In the genomic region with DNA sequence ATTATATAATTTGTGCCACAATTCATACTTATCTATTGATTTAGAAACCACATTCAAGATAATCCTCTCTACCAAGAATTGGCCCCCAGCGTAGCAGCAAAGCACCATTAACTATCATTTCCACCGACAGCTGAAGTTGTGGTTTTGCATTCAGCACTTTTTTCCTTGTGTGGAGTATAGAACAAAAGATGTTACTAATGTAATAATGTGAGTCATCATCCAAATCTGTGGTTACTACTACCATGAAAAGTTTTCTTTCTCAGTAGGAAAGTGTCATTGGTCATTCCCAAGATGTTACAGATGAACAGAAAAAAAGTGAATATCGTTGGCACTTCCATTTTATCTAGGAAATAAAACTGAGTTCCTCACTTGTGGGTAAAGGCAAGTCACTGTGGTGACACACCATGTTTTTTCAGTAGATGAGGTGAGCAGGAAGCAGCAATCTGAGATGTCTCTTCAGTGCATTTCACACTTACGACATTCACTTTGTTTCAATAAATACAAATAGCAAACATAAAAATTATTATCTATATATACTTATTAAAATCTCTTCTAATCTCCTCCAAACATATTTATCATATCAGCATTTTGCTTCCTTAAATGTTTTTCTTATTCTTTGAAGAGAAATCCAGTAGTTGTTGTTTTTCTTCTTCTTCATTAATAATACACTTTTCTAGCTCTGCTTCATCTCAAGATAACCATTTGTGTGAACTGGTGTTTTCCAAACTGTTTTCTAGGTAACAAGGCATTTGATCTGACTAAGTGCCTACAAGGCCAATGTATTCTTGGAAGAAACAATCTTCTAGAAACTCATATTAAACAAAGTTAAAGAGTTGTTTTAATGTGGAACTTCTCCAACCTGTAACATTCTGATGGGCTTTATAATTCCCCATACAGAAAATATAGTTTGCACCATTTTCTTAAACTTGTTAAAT, we compare ENCODE assay signal across 10 cellular contexts. TPM values are rescaled to one million over a fixed set of nuclear protein-coding genes. Genes with fewer than 3 reads are reported as not detected.
A peak's percentile ranks its signal among the peaks of the same experiment; 100 is the strongest.
DNase-seq lines count a peak whose midpoint lies in the region; ATAC-seq, FAIRE-seq and TF ChIP-seq lines count a peak whose summit lies in the region.
"Had no signal": no experiment of that assay in that cellular context is flagged by ENCODE, and none has a peak within 500 bp of the region (broad histone marks: within the 10 kb centered on the region; RNA-seq: fewer than 3 reads in every experiment).

No MANE protein-coding gene starts in this region.

- POLR2A ChIA-PET in RWPE1 (lab: Yijun Ruan, JAX; ENCODE audit: low non-redundant PET): no interaction called here

- peak; percentile 84 for FAIRE-seq in GM12892 (lab: Jason Lieb, UNC)

- no peak for TF ChIP-seq CTCF in RWPE1 (conservative IDR thresholded peaks at IDR 0.05; ENCODE audit: low read depth)

- CTCF ChIA-PET in RWPE1 (lab: Yijun Ruan, JAX): interaction anchor here (0.7 kb wide), 2 partner anchors 385 to 542 kb away, joined by 3 read pairs; no protein-coding TSS in a partner anchor

- intact Hi-C loops in posterior vena cava (cut with DNase I): no loop called here

- no peak for DNase-seq in GM12892 (ENCODE audit: insufficient read length)
- DNase-seq in RWPE1 (ENCODE audit: low spot score): peak; percentile 71
- DNase-seq in astrocyte of the hippocampus (ENCODE audit: low read depth, low spot score): peak; percentile 74
- DNase-seq in stimulated activated CD4-positive, alpha-beta T cell treated with anti-CD3 and anti-CD28 coated beads, Interleukin-12 subunit alpha, Interleukin-12 subunit beta, amount 100 ng/mL, for 48 hours (ENCODE audit: low read depth in 2 of 3, low spot score in 1 of 3): peak in 2 of 3 donors; percentile 39 to 47
- no peak for DNase-seq in NCI-H1092 (lab: John Stamatoyannopoulos, UW)
- DNase-seq in posterior vena cava (ENCODE audit: low spot score): no peak
- no peak for DNase-seq in NK-92 (lab: John Stamatoyannopoulos, UW; ENCODE audit: unreplicated experiment)
- DNase-seq: Right ventricle myocardium superior had no signal

- TF ChIP-seq POLR2A in GM12892 (IDR thresholded peaks at IDR 0.05; ENCODE audit: low read depth, low read length): no peak

- no peak for ATAC-seq in HG03520 (IDR thresholded peaks at IDR 0.05; ENCODE audit: unreplicated experiment)
- ATAC-seq: left lobe of liver had no signal

- no peak overlapping the region for H3K27ac ChIP-seq in RWPE1

RNA-seq across cellular contexts. Expression of gene IFNG, which starts 30.5 kb away (rescaled TPM):
- polyA plus RNA-seq in GM12892 (2012; ENCODE audit: missing spikeins): not detected
- not detected for total RNA-seq in posterior vena cava
- total RNA-seq: Right ventricle myocardium superior had no signal

RNA-seq across cellular contexts. Expression of gene IL26, which starts 35.6 kb away (rescaled TPM):
- 0.25 TPM for polyA plus RNA-seq in GM12892 (2012; ENCODE audit: missing spikeins)
- total RNA-seq in posterior vena cava: not detected
- total RNA-seq: left lobe of liver, Right ventricle myocardium superior had no signal

Comparison
In these comparisons a context has a peak if more than half of its experiments do, and no peak if none do; other contexts are left out.
1. DNase-seq: peak in RWPE1 (single experiment), astrocyte of the hippocampus (single experiment) and stimulated activated CD4-positive, alpha-beta T cell treated with anti-CD3 and anti-CD28 coated beads, Interleukin-12 subunit alpha, Interleukin-12 subunit beta, amount 100 ng/mL, for 48 hours (2 of 3); none in GM12892 (single experiment), NCI-H1092 (single experiment), posterior vena cava (single experiment) and NK-92 (single experiment).